In genomic region chr21:17083084-17083483, GRCh38 we compare ENCODE assay signal across 22 cellular contexts.
"Had no signal": no experiment of that assay in that cellular context is flagged by ENCODE, and none has a peak within 500 bp of the region (broad histone marks: within the 10 kb centered on the region; RNA-seq: fewer than 3 reads in every experiment).

No MANE protein-coding gene starts in this region.

- H3K27me3 Mint-ChIP-seq: memory B cell; naive B cell; stimulated activated memory B cell treated with anti-CD40 and anti-IgM and Interleukin-4, amounts not matched to agents 10 μg/mL and 1 μg/mL and 100 μg/mL, for 72 hours; stimulated activated naive CD8-positive, alpha-beta T cell treated with anti-CD3 and anti-CD28 coated beads, Interleukin-15, Interleukin-2, amounts not matched to agents 100 ng/mL and 50 ng/mL, for 24 hours had no signal

- DNase-seq: colonic mucosa; dermis blood vessel endothelial cell; foreskin keratinocyte; head of caudate nucleus; hippocampal formation; left ventricle myocardium inferior; lower lobe of right lung; naive B cell; psoas muscle; retina; spleen; stimulated activated CD4-positive, alpha-beta T cell treated with anti-CD3 and anti-CD28 coated beads, Interleukin-15, amount 100 ng/mL, for 24 hours; stimulated activated CD4-positive, alpha-beta T cell treated with anti-CD3 and anti-CD28 coated beads, Interleukin-1b, Interleukin-23, amount 100 ng/mL, for 48 hours; stimulated activated CD4-positive, alpha-beta T cell treated with anti-CD3 and anti-CD28 coated beads, Interleukin-4, amount 100 ng/mL, for 24 hours; upper lobe of right lung had no signal

- H3K4me1 Mint-ChIP-seq: memory B cell; naive B cell; stimulated activated memory B cell treated with anti-CD40 and anti-IgM and Interleukin-4, amounts not matched to agents 10 μg/mL and 1 μg/mL and 100 μg/mL, for 72 hours had no signal

- ATAC-seq: foreskin keratinocyte, lower lobe of right lung, psoas muscle, sciatic nerve, upper lobe of right lung had no signal

- H3K27me3 ChIP-seq: colonic mucosa, foreskin keratinocyte, neutrophil, spleen, tibial nerve, upper lobe of right lung, vagina had no signal

- H3K36me3 ChIP-seq: colonic mucosa, left ventricle myocardium inferior, lower lobe of right lung, neutrophil, spleen, tibial nerve, upper lobe of right lung, vagina had no signal

- H3K9me3 Mint-ChIP-seq: stimulated activated memory B cell treated with anti-CD40 and anti-IgM and Interleukin-4, amounts not matched to agents 10 μg/mL and 1 μg/mL and 100 μg/mL, for 72 hours had no signal

- H3K4me3 ChIP-seq: colonic mucosa, left ventricle myocardium inferior, lower lobe of right lung, psoas muscle, spleen, tibial nerve, upper lobe of right lung, vagina had no signal

- H3K4me1 ChIP-seq: colonic mucosa, foreskin keratinocyte, left ventricle myocardium inferior, lower lobe of right lung, psoas muscle, spleen, upper lobe of right lung had no signal

- H3K36me3 Mint-ChIP-seq: memory B cell; naive B cell; stimulated activated memory B cell treated with anti-CD40 and anti-IgM and Interleukin-4, amounts not matched to agents 10 μg/mL and 1 μg/mL and 100 μg/mL, for 72 hours had no signal

- H3K27ac ChIP-seq: colonic mucosa, foreskin keratinocyte, left ventricle myocardium inferior, lower lobe of right lung, neutrophil, psoas muscle, spleen, tibial nerve, upper lobe of right lung, vagina had no signal

- H3K4me3 Mint-ChIP-seq: memory B cell; naive B cell; stimulated activated memory B cell treated with anti-CD40 and anti-IgM and Interleukin-4, amounts not matched to agents 10 μg/mL and 1 μg/mL and 100 μg/mL, for 72 hours; stimulated activated naive CD8-positive, alpha-beta T cell treated with anti-CD3 and anti-CD28 coated beads, Interleukin-15, Interleukin-2, amounts not matched to agents 100 ng/mL and 50 ng/mL, for 24 hours had no signal

- H3K27ac Mint-ChIP-seq: memory B cell; naive B cell; stimulated activated memory B cell treated with anti-CD40 and anti-IgM and Interleukin-4, amounts not matched to agents 10 μg/mL and 1 μg/mL and 100 μg/mL, for 72 hours; stimulated activated naive CD8-positive, alpha-beta T cell treated with anti-CD3 and anti-CD28 coated beads, Interleukin-15, Interleukin-2, amounts not matched to agents 100 ng/mL and 50 ng/mL, for 24 hours had no signal
